22 cellular contexts compared by ENCODE assay signal in genomic region chr6:135236319-135236718, GRCh38.
"Had no signal": no experiment of that assay in that cellular context is flagged by ENCODE, and none has a peak within 500 bp of the region (broad histone marks: within the 10 kb centered on the region; RNA-seq: fewer than 3 reads in every experiment).

No MANE protein-coding gene starts in this region.

- FAIRE-seq: islet of Langerhans had no signal

- H3K4me3 ChIP-seq: heart left ventricle, sigmoid colon, smooth muscle cell, testis, vagina had no signal

- H3K4me1 Mint-ChIP-seq: brain, nephron had no signal

- H3K9me3 Mint-ChIP-seq: activated CD4-positive, alpha-beta memory T cell treated with anti-CD3 and anti-CD28 coated beads, Interleukin-2, amount 10 ng/mL, durations not matched to agents 7 days and 5 days; activated CD4-positive, alpha-beta T cell treated with anti-CD3 and anti-CD28 coated beads, Interleukin-2, amount 10 ng/mL, durations not matched to agents 24 days and 14 days; activated T-cell treated with anti-CD3 and anti-CD28 coated beads, Interleukin-2, amount 50 U/mL, for 72 hours; brain; nephron; stimulated activated naive B cell treated with anti-CD40 and anti-IgM and Interleukin-4, amounts not matched to agents 10 μg/mL and 1 μg/mL and 100 μg/mL, for 72 hours had no signal

- H3K36me3 ChIP-seq: heart left ventricle, sigmoid colon, vagina had no signal

- DNase-seq: activated CD4-positive, alpha-beta memory T cell treated with anti-CD3 and anti-CD28 coated beads, Interleukin-2, amount 10 ng/mL, durations not matched to agents 7 days and 5 days; activated effector memory CD4-positive, alpha-beta T cell treated with anti-CD3 and anti-CD28 coated beads, Interleukin-2, amount 50 U/mL, for 16 hours; activated naive CD4-positive, alpha-beta T cell treated with anti-CD3 and anti-CD28 coated beads, Interleukin-2, amount 50 U/mL, for 16 hours; activated T-cell treated with anti-CD3 and anti-CD28 coated beads, Interleukin-2, amount 50 U/mL, for 72 hours; anterior cingulate cortex; heart left ventricle; left ventricle myocardium superior; mammary epithelial cell; midbrain; occipital lobe; sigmoid colon; stimulated activated naive B cell treated with anti-CD40 and anti-IgM and Interleukin-4, amounts not matched to agents 10 μg/mL and 1 μg/mL and 100 μg/mL, for 72 hours; testis; trophoblast cell had no signal

- H3K36me3 Mint-ChIP-seq: brain had no signal

- H3K27ac Mint-ChIP-seq: activated CD4-positive, alpha-beta memory T cell treated with anti-CD3 and anti-CD28 coated beads, Interleukin-2, amount 10 ng/mL, durations not matched to agents 7 days and 5 days; activated CD4-positive, alpha-beta T cell treated with anti-CD3 and anti-CD28 coated beads, Interleukin-2, amount 10 ng/mL, durations not matched to agents 24 days and 14 days; activated T-cell treated with anti-CD3 and anti-CD28 coated beads, Interleukin-2, amount 50 U/mL, for 72 hours; nephron; stimulated activated naive B cell treated with anti-CD40 and anti-IgM and Interleukin-4, amounts not matched to agents 10 μg/mL and 1 μg/mL and 100 μg/mL, for 72 hours had no signal

- H3K27ac ChIP-seq: heart left ventricle, sigmoid colon, testis, vagina, VCaP had no signal

- H3K4me2 ChIP-seq: smooth muscle cell had no signal

- H3K9me3 ChIP-seq: heart left ventricle, sigmoid colon, testis, vagina had no signal

- H3K4me1 ChIP-seq: sigmoid colon, testis, vagina had no signal

- H3K27me3 ChIP-seq: sigmoid colon, testis, vagina had no signal

- H3K27me3 Mint-ChIP-seq: activated CD4-positive, alpha-beta memory T cell treated with anti-CD3 and anti-CD28 coated beads, Interleukin-2, amount 10 ng/mL, durations not matched to agents 7 days and 5 days; brain had no signal

- ATAC-seq: activated CD4-positive, CD25-positive, alpha-beta regulatory T cell treated with anti-CD3 and anti-CD28 coated beads, Interleukin-2, amount 50 U/mL, for 24 hours; activated T-cell treated with anti-CD3 and anti-CD28 coated beads, Interleukin-2, amount 50 U/mL, for 72 hours; heart left ventricle; left ventricle myocardium superior; stimulated activated naive B cell treated with anti-CD40 and anti-IgM and Interleukin-4, amounts not matched to agents 10 μg/mL and 1 μg/mL and 100 μg/mL, for 72 hours had no signal

- H3K4me3 Mint-ChIP-seq: activated CD4-positive, alpha-beta memory T cell treated with anti-CD3 and anti-CD28 coated beads, Interleukin-2, amount 10 ng/mL, durations not matched to agents 7 days and 5 days; activated T-cell treated with anti-CD3 and anti-CD28 coated beads, Interleukin-2, amount 50 U/mL, for 72 hours; brain; nephron; stimulated activated naive B cell treated with anti-CD40 and anti-IgM and Interleukin-4, amounts not matched to agents 10 μg/mL and 1 μg/mL and 100 μg/mL, for 72 hours had no signal
